Comparison of ENCODE assay signal across 8 cellular contexts in genomic region chr1:22930235-22930912, GRCh38. TPM values are rescaled to one million over a fixed set of nuclear protein-coding genes. Genes with fewer than 3 reads are reported as not detected.
DNase-seq lines count a peak whose midpoint lies in the region; ATAC-seq and TF ChIP-seq lines count a peak whose summit lies in the region.

No MANE protein-coding gene starts in this region.

- no peak for TF ChIP-seq EP300 in ovary (IDR thresholded peaks at IDR 0.05)

- intact Hi-C loops in ovary (cut with DNase I), result no loop called here

- no peaks in the 10 kb centered on the region for H3K9me3 ChIP-seq in ovary

- no peaks in the 10 kb centered on the region for H3K4me1 ChIP-seq in foreskin keratinocyte
- H3K4me1 ChIP-seq in ovary (ENCODE audit: insufficient read depth), result no peaks in the 10 kb centered on the region

- no peak for TF ChIP-seq POLR2A in ovary (IDR thresholded peaks at IDR 0.05)

- DNase-seq in DMS53 (lab: John Stamatoyannopoulos, UW), result peak; percentile 67
- no peak for DNase-seq in DMS53 treated with DMSO at 0.1 percent for 48 hours (lab: John Stamatoyannopoulos, UW; ENCODE audit: unreplicated experiment)
- peak; percentile 27 to 48 for DNase-seq in Kasumi-1 (lab: John Stamatoyannopoulos, UW)
- DNase-seq in activated CD4-positive, alpha-beta T cell treated with anti-CD3 and anti-CD28 coated beads, Interleukin-2, amount 50 U/mL, for 1 hour, result peak; percentile 6
- DNase-seq in foreskin keratinocyte, result no peak
- DNase-seq in ovary, result peak in 4 of 5 donors; percentile 36 to 56 (median 38)

- WGBS in ovary, 3 donors, result 40 to 56% (median 50%) methylated on average over 11 of the region's 11 CpGs

- H3K36me3 ChIP-seq in ovary, result no peaks in the 10 kb centered on the region

- ATAC-seq in foreskin keratinocyte, result peak; percentile 15
- no peak for ATAC-seq in GM21825 (IDR thresholded peaks at IDR 0.05; ENCODE audit: unreplicated experiment)
- ATAC-seq in HG03442 (IDR thresholded peaks at IDR 0.05; ENCODE audit: unreplicated experiment), result no peak

- H3K27ac ChIP-seq in foreskin keratinocyte (no peak overlapping the region), ovary (no peak overlapping the region)

- no peak overlapping the region for H3K4me3 ChIP-seq in ovary

- TF ChIP-seq CTCF in foreskin keratinocyte (conservative IDR thresholded peaks at IDR 0.05) (peak; percentile 80), ovary (IDR thresholded peaks at IDR 0.05) (peak in 2 of 3 donors; percentile 37 to 49)

- H3K27me3 ChIP-seq in foreskin keratinocyte (peaks cover 11% of the 10 kb centered on the region), ovary (no peaks in the 10 kb centered on the region)

RNA-seq across cellular contexts. Expression of gene LACTBL1, which starts 42.3 kb away (rescaled TPM):
- total RNA-seq in foreskin keratinocyte (not detected in 2 replicates), ovary (not detected)
- polyA plus RNA-seq in foreskin keratinocyte (not detected in 2 replicates), ovary (not detected)

Comparison
In these comparisons a context has a peak if more than half of its experiments do, and no peak if none do; other contexts are left out.
1. DNase-seq: peak in DMS53 (single experiment), Kasumi-1 (2 of 2), activated CD4-positive, alpha-beta T cell treated with anti-CD3 and anti-CD28 coated beads, Interleukin-2, amount 50 U/mL, for 1 hour (single experiment) and ovary (4 of 5); none in DMS53 treated with DMSO at 0.1 percent for 48 hours (single experiment) and foreskin keratinocyte (0 of 2).